In genomic region chr14:93917141-93917540, GRCh38 we compare ENCODE assay signal across 38 cellular contexts. TPM values are rescaled to one million over a fixed set of nuclear protein-coding genes. Genes with fewer than 3 reads are reported as not detected.
"Had no signal": no experiment of that assay in that cellular context is flagged by ENCODE, and none has a peak within 500 bp of the region (broad histone marks: within the 10 kb centered on the region; RNA-seq: fewer than 3 reads in every experiment).

No MANE protein-coding gene starts in this region.

- H3K4me3 ChIP-seq: ascending aorta, cardiac muscle cell had no signal

- H3K27ac ChIP-seq: ascending aorta, cardiac muscle cell, VCaP had no signal

- DNase-seq: activated B cell treated with CpG ODN at 0.5 μM for 24 hours; activated CD4-positive, alpha-beta memory T cell treated with anti-CD3 and anti-CD28 coated beads for 36 hours; activated CD4-positive, alpha-beta T cell treated with anti-CD3 and anti-CD28 coated beads for 4 hours; activated CD4-positive, alpha-beta T cell treated with anti-CD3 and anti-CD28 coated beads, Interleukin-2, amount 10 ng/mL, durations not matched to agents 24 days and 14 days; activated CD4-positive, alpha-beta T cell treated with anti-CD3 and anti-CD28 coated beads, Interleukin-2, amount 50 U/mL, for 1 hour; activated CD4-positive, alpha-beta T cell treated with anti-CD3 and anti-CD28 coated beads, Interleukin-2, amount 50 U/mL, for 4 hours; activated CD4-positive, CD25-positive, alpha-beta regulatory T cell treated with anti-CD3 and anti-CD28 coated beads, Interleukin-2, amount 50 U/mL, for 72 hours; activated CD8-positive, alpha-beta memory T cell treated with anti-CD3 and anti-CD28 coated beads for 24 hours; activated CD8-positive, alpha-beta memory T cell treated with anti-CD3 and anti-CD28 coated beads, Interleukin-2, amount 10 ng/mL, durations not matched to agents 7 days and 5 days; activated CD8-positive, alpha-beta memory T cell treated with anti-CD3 and anti-CD28 coated beads, Interleukin-2, amount 50 U/mL, for 48 hours; activated CD8-positive, alpha-beta T cell treated with anti-CD3 and anti-CD28 coated beads, Interleukin-2, amount 10 ng/mL, durations not matched to agents 7 days and 5 days; activated effector memory CD4-positive, alpha-beta T cell treated with Interleukin-2 at 50 U/mL for 16 hours; activated gamma-delta T cell; activated naive CD4-positive, alpha-beta T cell treated with anti-CD3 and anti-CD28 coated beads, Interleukin-2, amount 10 ng/mL, durations not matched to agents 7 days and 5 days; activated naive CD4-positive, alpha-beta T cell treated with Interleukin-2 at 50 U/mL for 16 hours; activated naive CD8-positive, alpha-beta T cell treated with anti-CD3 and anti-CD28 coated beads, Interleukin-2, amount 10 ng/mL, durations not matched to agents 7 days and 5 days; activated naive CD8-positive, alpha-beta T cell treated with anti-CD3 and anti-CD28 coated beads, Interleukin-2, amount 50 U/mL, for 24 hours; activated T-cell treated with anti-CD3 and anti-CD28 coated beads, Interleukin-2, amount 50 U/mL, for 24 hours; activated T-cell treated with anti-CD3 and anti-CD28 coated beads, Interleukin-2, amount 50 U/mL, for 48 hours; amygdala; anterior cingulate cortex; caudate nucleus; T-helper 1 cell; T-helper 2 cell; T-helper 9 cell had no signal

- H3K27me3 Mint-ChIP-seq: activated CD4-positive, alpha-beta memory T cell treated with anti-CD3 and anti-CD28 coated beads for 36 hours; activated naive CD4-positive, alpha-beta T cell treated with anti-CD3 and anti-CD28 coated beads, Interleukin-2, amount 50 U/mL, for 24 hours had no signal

- H3K27ac Mint-ChIP-seq: activated B cell treated with CpG ODN at 0.5 μM for 24 hours; activated CD4-positive, alpha-beta memory T cell treated with anti-CD3 and anti-CD28 coated beads for 36 hours; activated CD4-positive, alpha-beta T cell treated with anti-CD3 and anti-CD28 coated beads, Interleukin-2, amount 10 ng/mL, durations not matched to agents 24 days and 14 days; activated CD8-positive, alpha-beta memory T cell treated with anti-CD3 and anti-CD28 coated beads, Interleukin-2, amount 10 ng/mL, durations not matched to agents 7 days and 5 days; activated CD8-positive, alpha-beta T cell treated with anti-CD3 and anti-CD28 coated beads, Interleukin-2, amount 10 ng/mL, durations not matched to agents 7 days and 5 days; activated naive CD4-positive, alpha-beta T cell treated with anti-CD3 and anti-CD28 coated beads, Interleukin-2, amount 10 ng/mL, durations not matched to agents 7 days and 5 days; activated naive CD4-positive, alpha-beta T cell treated with anti-CD3 and anti-CD28 coated beads, Interleukin-2, amount 50 U/mL, for 24 hours; activated naive CD8-positive, alpha-beta T cell; activated naive CD8-positive, alpha-beta T cell treated with anti-CD3 and anti-CD28 coated beads, Interleukin-2, amount 10 ng/mL, durations not matched to agents 7 days and 5 days; activated naive CD8-positive, alpha-beta T cell treated with anti-CD3 and anti-CD28 coated beads, Interleukin-2, amount 50 U/mL, for 24 hours; activated T-cell treated with anti-CD3 and anti-CD28 coated beads, Interleukin-2, amount 50 U/mL, for 24 hours; activated T-helper 2 cell treated with anti-CD3 and anti-CD28 coated beads, Interferon-gamma antibody, Interleukin-2, Interleukin-4, amounts not matched to agents 10 μg/mL and 5 μg/mL and 100 μg/mL, durations not matched to agents 14 hours and 24 hours and 36 hours; brain; T-helper 1 cell treated with Interleukin-12 subunit alpha and Interleukin-12 subunit beta and Interleukin-4 antibody, amounts not matched to agents 30 μg/mL and 1 μg/mL, for 36 hours; T-helper 2 cell treated with Interferon-gamma antibody and Interleukin-4, amounts not matched to agents 5 μg/mL and 100 μg/mL, for 36 hours had no signal

- H3K4me1 ChIP-seq: ascending aorta had no signal

- H3K36me3 Mint-ChIP-seq: activated naive CD4-positive, alpha-beta T cell treated with anti-CD3 and anti-CD28 coated beads, Interleukin-2, amount 50 U/mL, for 24 hours; brain had no signal

- H3K4me1 Mint-ChIP-seq: activated B cell treated with CpG ODN at 0.5 μM for 24 hours; activated naive CD4-positive, alpha-beta T cell treated with anti-CD3 and anti-CD28 coated beads, Interleukin-2, amount 50 U/mL, for 24 hours; activated naive CD8-positive, alpha-beta T cell treated with anti-CD3 and anti-CD28 coated beads, Interleukin-2, amount 50 U/mL, for 24 hours; brain; central memory CD8-positive, alpha-beta T cell had no signal

- H3K9me3 ChIP-seq: ascending aorta had no signal

- FAIRE-seq: bronchial epithelial cell, TTC549 had no signal

- ATAC-seq: activated CD8-positive, alpha-beta memory T cell treated with anti-CD3 and anti-CD28 coated beads, Interleukin-2, amount 10 ng/mL, durations not matched to agents 7 days and 5 days; activated CD8-positive, alpha-beta T cell treated with anti-CD3 and anti-CD28 coated beads, Interleukin-2, amount 10 ng/mL, durations not matched to agents 7 days and 5 days; activated naive CD8-positive, alpha-beta T cell treated with anti-CD3 and anti-CD28 coated beads, Interleukin-2, amount 50 U/mL, for 24 hours had no signal

- H3K9me3 Mint-ChIP-seq: activated B cell treated with CpG ODN at 0.5 μM for 24 hours; activated naive CD4-positive, alpha-beta T cell treated with anti-CD3 and anti-CD28 coated beads, Interleukin-2, amount 50 U/mL, for 24 hours; activated naive CD8-positive, alpha-beta T cell treated with anti-CD3 and anti-CD28 coated beads, Interleukin-2, amount 50 U/mL, for 24 hours; central memory CD8-positive, alpha-beta T cell had no signal

- H3K27me3 ChIP-seq: ascending aorta, cardiac muscle cell had no signal

- H3K36me3 ChIP-seq: ascending aorta, cardiac muscle cell had no signal

- H3K4me3 Mint-ChIP-seq: activated B cell treated with CpG ODN at 0.5 μM for 24 hours; activated CD4-positive, alpha-beta memory T cell treated with anti-CD3 and anti-CD28 coated beads for 36 hours; activated CD4-positive, alpha-beta T cell treated with anti-CD3 and anti-CD28 coated beads, Interleukin-2, amount 10 ng/mL, durations not matched to agents 24 days and 14 days; activated CD8-positive, alpha-beta memory T cell treated with anti-CD3 and anti-CD28 coated beads, Interleukin-2, amount 10 ng/mL, durations not matched to agents 7 days and 5 days; activated CD8-positive, alpha-beta T cell treated with anti-CD3 and anti-CD28 coated beads, Interleukin-2, amount 10 ng/mL, durations not matched to agents 7 days and 5 days; activated naive CD4-positive, alpha-beta T cell treated with anti-CD3 and anti-CD28 coated beads, Interleukin-2, amount 10 ng/mL, durations not matched to agents 7 days and 5 days; activated naive CD4-positive, alpha-beta T cell treated with anti-CD3 and anti-CD28 coated beads, Interleukin-2, amount 50 U/mL, for 24 hours; activated naive CD8-positive, alpha-beta T cell; activated naive CD8-positive, alpha-beta T cell treated with anti-CD3 and anti-CD28 coated beads, Interleukin-2, amount 10 ng/mL, durations not matched to agents 7 days and 5 days; activated naive CD8-positive, alpha-beta T cell treated with anti-CD3 and anti-CD28 coated beads, Interleukin-2, amount 50 U/mL, for 24 hours; activated T-cell treated with anti-CD3 and anti-CD28 coated beads, Interleukin-2, amount 50 U/mL, for 24 hours; brain; central memory CD8-positive, alpha-beta T cell; T-helper 1 cell treated with Interleukin-12 subunit alpha and Interleukin-12 subunit beta and Interleukin-4 antibody, amounts not matched to agents 30 μg/mL and 1 μg/mL, for 36 hours; T-helper 2 cell treated with Interferon-gamma antibody and Interleukin-4, amounts not matched to agents 5 μg/mL and 100 μg/mL, for 36 hours had no signal

RNA-seq across cellular contexts. Expression of gene FAM181A, which starts 10.0 kb away (rescaled TPM):
- total RNA-seq: activated B cell treated with CpG ODN at 0.5 μM for 24 hours; activated CD4-positive, alpha-beta memory T cell treated with anti-CD3 and anti-CD28 coated beads for 36 hours; activated CD4-positive, alpha-beta T cell treated with anti-CD3 and anti-CD28 coated beads, Interleukin-2, amount 10 ng/mL, durations not matched to agents 24 days and 14 days; activated CD8-positive, alpha-beta memory T cell treated with anti-CD3 and anti-CD28 coated beads, Interleukin-2, amount 10 ng/mL, durations not matched to agents 7 days and 5 days; activated CD8-positive, alpha-beta T cell treated with anti-CD3 and anti-CD28 coated beads, Interleukin-2, amount 10 ng/mL, durations not matched to agents 7 days and 5 days; activated naive CD8-positive, alpha-beta T cell treated with anti-CD3 and anti-CD28 coated beads, Interleukin-2, amount 10 ng/mL, durations not matched to agents 7 days and 5 days; activated T-helper 2 cell treated with anti-CD3 and anti-CD28 coated beads, Interferon-gamma antibody, Interleukin-2, Interleukin-4, amounts not matched to agents 10 μg/mL and 5 μg/mL and 100 μg/mL, durations not matched to agents 14 hours and 24 hours and 36 hours; ascending aorta; bronchial epithelial cell; cardiac muscle cell had no signal
- polyA plus RNA-seq: adipose tissue, cardiac muscle cell had no signal
